2 cellular contexts compared by ENCODE assay signal in the genomic region with DNA sequence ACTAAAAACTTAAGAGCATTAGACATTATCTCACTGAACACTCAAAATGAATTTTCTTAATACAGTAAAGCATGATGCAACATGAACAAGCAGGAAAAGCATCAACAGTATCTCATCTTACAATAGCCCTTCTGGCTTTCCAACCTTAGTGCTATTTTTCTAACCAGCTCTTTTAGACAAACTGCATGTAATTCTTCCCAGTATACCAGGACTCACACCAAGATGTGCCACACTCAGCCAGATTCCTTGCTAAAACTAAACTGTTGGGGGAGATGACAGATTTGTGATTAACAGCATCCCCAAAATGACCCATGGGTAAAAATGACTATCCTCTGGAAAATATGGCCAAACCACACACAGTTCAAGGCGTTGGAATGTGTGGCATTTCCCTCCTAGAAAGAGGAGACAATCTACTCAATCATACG.
TF ChIP-seq lines count a peak whose summit lies in the region.

No MANE protein-coding gene starts in this region.

TF ChIP-seq in H1, 55 proteins besides CTCF, POLR2A, EP300 and RAD21:
- TF ChIP-seq CBX5 (IDR thresholded peaks at IDR 0.05; ENCODE audit: low read depth, low read length) (no peak), GABPA (IDR thresholded peaks at IDR 0.05; ENCODE audit: borderline replicate concordance, insufficient read depth, low read length) (no peak), TEAD4 (IDR thresholded peaks at IDR 0.05; ENCODE audit: low read depth, low read length) (0 out of 2 replicates have a peak, but pooled peaks have one; percentile 23), KDM5A (IDR thresholded peaks at IDR 0.05; ENCODE audit: low read length) (no peak), CTBP2 (IDR thresholded peaks at IDR 0.05; ENCODE audit: borderline replicate concordance, insufficient read depth, insufficient read length, low read length) (no peak)

TF ChIP-seq in neural cell, 6 proteins besides CTCF, POLR2A, EP300 and RAD21:
- TF ChIP-seq EZH2 (IDR thresholded peaks at IDR 0.05; ENCODE audit: borderline replicate concordance, insufficient read depth, low read length, poor library complexity, severe bottlenecking): no peak
- TF ChIP-seq TAF1 (IDR thresholded peaks at IDR 0.05; ENCODE audit: low read depth): no peak
- TF ChIP-seq SMC3 (conservative IDR thresholded peaks at IDR 0.05; ENCODE audit: poor library complexity): no peak
- TF ChIP-seq MXI1 (conservative IDR thresholded peaks at IDR 0.05; ENCODE audit: poor library complexity, severe bottlenecking): no peak
- TF ChIP-seq, protein P1, sequence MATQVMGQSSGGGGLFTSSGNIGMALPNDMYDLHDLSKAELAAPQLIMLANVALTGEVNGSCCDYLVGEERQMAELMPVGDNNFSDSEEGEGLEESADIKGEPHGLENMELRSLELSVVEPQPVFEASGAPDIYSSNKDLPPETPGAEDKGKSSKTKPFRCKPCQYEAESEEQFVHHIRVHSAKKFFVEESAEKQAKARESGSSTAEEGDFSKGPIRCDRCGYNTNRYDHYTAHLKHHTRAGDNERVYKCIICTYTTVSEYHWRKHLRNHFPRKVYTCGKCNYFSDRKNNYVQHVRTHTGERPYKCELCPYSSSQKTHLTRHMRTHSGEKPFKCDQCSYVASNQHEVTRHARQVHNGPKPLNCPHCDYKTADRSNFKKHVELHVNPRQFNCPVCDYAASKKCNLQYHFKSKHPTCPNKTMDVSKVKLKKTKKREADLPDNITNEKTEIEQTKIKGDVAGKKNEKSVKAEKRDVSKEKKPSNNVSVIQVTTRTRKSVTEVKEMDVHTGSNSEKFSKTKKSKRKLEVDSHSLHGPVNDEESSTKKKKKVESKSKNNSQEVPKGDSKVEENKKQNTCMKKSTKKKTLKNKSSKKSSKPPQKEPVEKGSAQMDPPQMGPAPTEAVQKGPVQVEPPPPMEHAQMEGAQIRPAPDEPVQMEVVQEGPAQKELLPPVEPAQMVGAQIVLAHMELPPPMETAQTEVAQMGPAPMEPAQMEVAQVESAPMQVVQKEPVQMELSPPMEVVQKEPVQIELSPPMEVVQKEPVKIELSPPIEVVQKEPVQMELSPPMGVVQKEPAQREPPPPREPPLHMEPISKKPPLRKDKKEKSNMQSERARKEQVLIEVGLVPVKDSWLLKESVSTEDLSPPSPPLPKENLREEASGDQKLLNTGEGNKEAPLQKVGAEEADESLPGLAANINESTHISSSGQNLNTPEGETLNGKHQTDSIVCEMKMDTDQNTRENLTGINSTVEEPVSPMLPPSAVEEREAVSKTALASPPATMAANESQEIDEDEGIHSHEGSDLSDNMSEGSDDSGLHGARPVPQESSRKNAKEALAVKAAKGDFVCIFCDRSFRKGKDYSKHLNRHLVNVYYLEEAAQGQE (IDR thresholded peaks at IDR 0.05; ENCODE audit: borderline replicate concordance): no peak
- TF ChIP-seq POLR2AphosphoS5 (IDR thresholded peaks at IDR 0.05): no peak
TF ChIP-seq in neural cell: peak in this region for 0.
